In genomic region chr1:234711400-234711799, GRCh38 we compare ENCODE assay signal across 33 cellular contexts.
DNase-seq lines count a peak whose midpoint lies in the region; ATAC-seq, FAIRE-seq and TF ChIP-seq lines count a peak whose summit lies in the region.
"Had no signal": no experiment of that assay in that cellular context is flagged by ENCODE, and none has a peak within 500 bp of the region (broad histone marks: within the 10 kb centered on the region; RNA-seq: fewer than 3 reads in every experiment).

No MANE protein-coding gene starts in this region.

- TF ChIP-seq POLR2A in Peyer's patch (IDR thresholded peaks at IDR 0.05), result no peak

- H3K27ac ChIP-seq in Panc1 (ENCODE audit: low read length) (peak overlapping the region; percentile 75; the same call in 1 of the 2 replicates), rectal smooth muscle tissue (ENCODE audit: low read depth, low read length) (peak overlapping the region; percentile 18), Peyer's patch (peak overlapping the region in 2 of 4 donors; percentile 22 to 59)
- H3K27ac ChIP-seq: epithelial cell of prostate, lower lobe of right lung, testis, vagina had no signal

- POLR2A ChIA-PET in Panc1 (lab: Charles Lee), result interaction anchor here (0.5 to 0.6 kb wide), 2 partner anchors 90 to 226 kb away, joined by 4 read pairs; no protein-coding TSS in a partner anchor

- H3K27ac Mint-ChIP-seq in glutamatergic neuron (ENCODE audit: unreplicated experiment), result no peak overlapping the region
- H3K27ac Mint-ChIP-seq in endothelial cell (ENCODE audit: unreplicated experiment), result no peak overlapping the region
- H3K27ac Mint-ChIP-seq: activated naive CD4-positive, alpha-beta T cell treated with anti-CD3 and anti-CD28 coated beads, Interleukin-2, amount 10 ng/mL, durations not matched to agents 7 days and 5 days; CD8-positive, alpha-beta T cell; H9; natural killer cell; stimulated activated naive CD8-positive, alpha-beta T cell treated with anti-CD3 and anti-CD28 coated beads, Interleukin-15, Interleukin-2, amounts not matched to agents 100 ng/mL and 50 ng/mL, for 24 hours; T-helper 17 cell had no signal

- CTCF ChIA-PET in Panc1 (lab: Charles Lee), result no interaction called here

- H3K4me1 ChIP-seq in Panc1 (ENCODE audit: control insufficient read depth, insufficient read depth, low read length), result peaks cover 6% of the 10 kb centered on the region; the same call in 1 of the 2 replicates
- peaks cover 13% of the 10 kb centered on the region for H3K4me1 ChIP-seq in rectal smooth muscle tissue (ENCODE audit: control insufficient read depth, insufficient read depth, low read length)
- peaks cover 0 to 28% (median 0%) of the 10 kb centered on the region in 4 donors for H3K4me1 ChIP-seq in Peyer's patch
- H3K4me1 ChIP-seq: BE2C had no signal

- H3K4me3 ChIP-seq in Panc1 (ENCODE audit: low read depth in 2 of 2, low read length in 2 of 2) (no peak overlapping the region), rectal smooth muscle tissue (ENCODE audit: low read length) (no peak overlapping the region), Peyer's patch (no peak overlapping the region)
- H3K4me3 ChIP-seq: lower lobe of right lung, testis, vagina had no signal

- ATAC-seq in Panc1, result no peak
- ATAC-seq in GM21390 (IDR thresholded peaks at IDR 0.05; ENCODE audit: unreplicated experiment), result no peak
- ATAC-seq in HG03108 (IDR thresholded peaks at IDR 0.05; ENCODE audit: unreplicated experiment), result no peak
- ATAC-seq: activated CD4-positive, CD25-positive, alpha-beta regulatory T cell treated with anti-CD3 and anti-CD28 coated beads, Interleukin-2, amount 50 U/mL, for 24 hours; CD8-positive, alpha-beta T cell; lower lobe of right lung; natural killer cell; Right ventricle myocardium inferior; T-helper 17 cell had no signal

- H3K27me3 Mint-ChIP-seq in glutamatergic neuron (ENCODE audit: unreplicated experiment) (peaks cover 5% of the 10 kb centered on the region), endothelial cell (ENCODE audit: unreplicated experiment) (peaks cover 7% of the 10 kb centered on the region)
- H3K27me3 Mint-ChIP-seq: stimulated activated naive CD8-positive, alpha-beta T cell treated with anti-CD3 and anti-CD28 coated beads, Interleukin-15, Interleukin-2, amounts not matched to agents 100 ng/mL and 50 ng/mL, for 24 hours; T-helper 17 cell had no signal

- H3K9me3 ChIP-seq in Panc1 (ENCODE audit: control insufficient read depth, insufficient read depth, low read depth, low read length) (peaks cover 3% of the 10 kb centered on the region; the same call in 1 of the 2 replicates), Peyer's patch (no peaks in the 10 kb centered on the region)
- H3K9me3 ChIP-seq: BE2C, lower lobe of right lung, testis, vagina had no signal

- H3K4me1 Mint-ChIP-seq in glutamatergic neuron (ENCODE audit: low read depth, unreplicated experiment), result peaks cover 29% of the 10 kb centered on the region
- H3K4me1 Mint-ChIP-seq in endothelial cell (ENCODE audit: unreplicated experiment), result peaks cover 26% of the 10 kb centered on the region
- H3K4me1 Mint-ChIP-seq: activated naive CD4-positive, alpha-beta T cell treated with anti-CD3 and anti-CD28 coated beads, Interleukin-2, amount 10 ng/mL, durations not matched to agents 7 days and 5 days; H9; T-helper 17 cell had no signal

- TF ChIP-seq CTCF in D721Med (IDR thresholded peaks at IDR 0.05; ENCODE audit: insufficient read depth, missing control alignments) (no peak), Panc1 (IDR thresholded peaks at IDR 0.05) (no peak), glutamatergic neuron (IDR thresholded peaks at IDR 0.05; ENCODE audit: partially characterized antibody, unreplicated experiment) (no peak), endothelial cell (IDR thresholded peaks at IDR 0.05; ENCODE audit: unreplicated experiment) (no peak), Peyer's patch (IDR thresholded peaks at IDR 0.05) (no peak)

- H3K27me3 ChIP-seq in Panc1 (ENCODE audit: control insufficient read depth, insufficient read depth, low read length) (no peaks in the 10 kb centered on the region), rectal smooth muscle tissue (ENCODE audit: control insufficient read depth, insufficient read depth, low read length) (no peaks in the 10 kb centered on the region), Peyer's patch (no peaks in the 10 kb centered on the region)
- H3K27me3 ChIP-seq: BE2C, testis, vagina had no signal

- no peaks in the 10 kb centered on the region for H3K36me3 ChIP-seq in Panc1 (ENCODE audit: control insufficient read depth, insufficient read depth, low read length)
- H3K36me3 ChIP-seq in rectal smooth muscle tissue (ENCODE audit: control insufficient read depth, insufficient read depth, low read length), result no peaks in the 10 kb centered on the region
- no peaks in the 10 kb centered on the region for H3K36me3 ChIP-seq in Peyer's patch
- H3K36me3 ChIP-seq: BE2C, lower lobe of right lung, vagina had no signal

- peak overlapping the region; percentile 49 for H3K4me3 Mint-ChIP-seq in glutamatergic neuron (ENCODE audit: unreplicated experiment)
- no peak overlapping the region for H3K4me3 Mint-ChIP-seq in endothelial cell (ENCODE audit: unreplicated experiment)
- H3K4me3 Mint-ChIP-seq: activated naive CD4-positive, alpha-beta T cell treated with anti-CD3 and anti-CD28 coated beads, Interleukin-2, amount 10 ng/mL, durations not matched to agents 7 days and 5 days; CD8-positive, alpha-beta T cell; H9; natural killer cell; stimulated activated naive CD8-positive, alpha-beta T cell treated with anti-CD3 and anti-CD28 coated beads, Interleukin-15, Interleukin-2, amounts not matched to agents 100 ng/mL and 50 ng/mL, for 24 hours; T-helper 17 cell had no signal

- DNase-seq in D721Med (ENCODE audit: insufficient read length, low spot score) (no peak), Panc1 (ENCODE audit: low read depth, low spot score) (no peak), glutamatergic neuron (no peak), endothelial cell (ENCODE audit: low spot score) (no peak), Peyer's patch (no peak)
- DNase-seq: activated CD4-positive, alpha-beta T cell treated with anti-CD3 and anti-CD28 coated beads, Interleukin-2, amount 50 U/mL, for 48 hours; activated naive CD4-positive, alpha-beta T cell treated with anti-CD3 and anti-CD28 coated beads, Interleukin-2, amount 10 ng/mL, durations not matched to agents 7 days and 5 days; activated T-cell treated with anti-CD3 and anti-CD28 coated beads, Interleukin-2, amount 50 U/mL, for 48 hours; amygdala; BE2C; CD8-positive, alpha-beta T cell; DMS153; H9; Karpas-422; lower lobe of right lung; natural killer cell; NCI-H2081 treated with DMSO at 0.1 percent for 48 hours; NCI-H226; NCI-H526 treated with DMSO at 0.1 percent for 48 hours; NK-92 treated with Interleukin-12 subunit alpha and Interleukin-12 subunit beta, amount 100 ng/mL, for 24 hours; retina; stimulated activated CD4-positive, alpha-beta T cell treated with anti-CD3 and anti-CD28 coated beads, Interleukin-2, amount 100 ng/mL, for 24 hours; T-helper 17 cell had no signal

- H3K9ac ChIP-seq in rectal smooth muscle tissue (ENCODE audit: low read length), result no peak overlapping the region

- in situ Hi-C loops in Panc1 (cut with HindIII; ENCODE audit: low pct_unique_long_range_greater_than_20kb, low sequenced_read_pairs), result no loop called here

- peak; percentile 56 for FAIRE-seq in D721Med (lab: Jason Lieb, UNC)
- FAIRE-seq: bronchial epithelial cell had no signal

- H3K36me3 Mint-ChIP-seq in glutamatergic neuron (ENCODE audit: unreplicated experiment) (peaks cover 7% of the 10 kb centered on the region), endothelial cell (ENCODE audit: low read depth, unreplicated experiment) (no peaks in the 10 kb centered on the region)
- H3K36me3 Mint-ChIP-seq: activated naive CD4-positive, alpha-beta T cell treated with anti-CD3 and anti-CD28 coated beads, Interleukin-2, amount 10 ng/mL, durations not matched to agents 7 days and 5 days; CD8-positive, alpha-beta T cell; natural killer cell had no signal

- H3K9me3 Mint-ChIP-seq in glutamatergic neuron (ENCODE audit: unreplicated experiment) (no peaks in the 10 kb centered on the region), endothelial cell (ENCODE audit: unreplicated experiment) (no peaks in the 10 kb centered on the region)
- H3K9me3 Mint-ChIP-seq: activated naive CD4-positive, alpha-beta T cell treated with anti-CD3 and anti-CD28 coated beads, Interleukin-2, amount 10 ng/mL, durations not matched to agents 7 days and 5 days; CD8-positive, alpha-beta T cell; H9; stimulated activated naive CD8-positive, alpha-beta T cell treated with anti-CD3 and anti-CD28 coated beads, Interleukin-15, Interleukin-2, amounts not matched to agents 100 ng/mL and 50 ng/mL, for 24 hours had no signal

- intact Hi-C loops in Panc1 (cut with micrococcal nuclease; ENCODE audit: unreplicated experiment), result no loop called here

- no TSS peak for BruUV-seq in Panc1 (replicated peaks; lab: Mats Ljungman, UMichigan)
